ENCODE assay signal across 14 cellular contexts in the genomic region with DNA sequence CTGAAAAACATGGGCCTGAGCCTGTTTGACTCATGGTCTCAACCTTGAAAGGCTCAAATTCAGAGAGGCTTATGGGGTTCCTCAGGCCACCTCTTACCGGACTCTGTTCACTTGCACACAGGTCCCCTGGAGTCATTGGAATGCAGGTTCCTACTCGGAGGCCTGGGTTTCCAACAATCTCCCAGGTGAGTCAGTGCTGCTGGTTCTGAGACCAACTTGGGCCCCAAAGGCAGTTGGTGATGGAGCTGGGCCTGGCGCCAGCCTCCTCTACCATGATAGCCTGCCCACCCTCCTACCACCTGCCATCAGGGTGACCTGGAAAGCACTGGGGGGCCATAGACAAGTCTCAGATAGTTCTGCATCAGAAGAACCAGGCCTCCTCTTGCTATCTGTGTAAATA.
DNase-seq lines count a peak whose midpoint lies in the region; ATAC-seq and TF ChIP-seq lines count a peak whose summit lies in the region.
"Had no signal": no experiment of that assay in that cellular context is flagged by ENCODE, and none has a peak within 500 bp of the region (broad histone marks: within the 10 kb centered on the region; RNA-seq: fewer than 3 reads in every experiment).

No MANE protein-coding gene starts in this region.

- H3K9ac ChIP-seq in liver (ENCODE audit: low read depth in 1 of 2, low read length in 2 of 2): peak overlapping the region in 1 of 2 donors; percentile 78
- H3K9ac ChIP-seq: BLaER1 had no signal

- no peak for TF ChIP-seq RAD21 in liver (IDR thresholded peaks at IDR 0.05)

- DNase-seq in activated effector memory CD4-positive, alpha-beta T cell treated with anti-CD3 and anti-CD28 coated beads, Interleukin-2, amount 50 U/mL, for 16 hours: peak; percentile 44
- DNase-seq in activated effector memory CD4-positive, alpha-beta T cell treated with Interleukin-2 at 50 U/mL for 16 hours: no peak
- DNase-seq in sciatic nerve (ENCODE audit: low spot score) (peak; percentile 36), NCI-H446 treated with DMSO at 0.1 percent for 48 hours (lab: John Stamatoyannopoulos, UW) (no peak), NCI-H2081 treated with DMSO at 0.1 percent for 48 hours (lab: John Stamatoyannopoulos, UW) (no peak)
- DNase-seq in stimulated activated CD8-positive, alpha-beta memory T cell treated with anti-CD3 and anti-CD28 coated beads, Interleukin-4, amount 100 ng/mL, for 48 hours: no peak
- DNase-seq: CD4-positive, alpha-beta memory T cell; DMS153; GDM1; NCI-H1092 treated with DMSO at 0.1 percent for 48 hours; NCI-H2081 had no signal

- peak overlapping the region; percentile 78 to 90 for H3K27ac ChIP-seq in liver (ENCODE audit: low read depth in 1 of 2, low read length in 2 of 2)

- no peak for TF ChIP-seq CTCF in liver (IDR thresholded peaks at IDR 0.05; ENCODE audit: low read depth, low read length, missing input control)

- H3K36me3 ChIP-seq in liver (ENCODE audit: control insufficient read depth in 4 of 4, insufficient read depth in 3 of 4, low read depth in 1 of 4, low read length in 3 of 4): no peaks in the 10 kb centered on the region
- H3K36me3 ChIP-seq: BLaER1 had no signal

- peaks cover 9 to 38% (median 19%) of the 10 kb centered on the region in 4 donors for H3K4me1 ChIP-seq in liver (ENCODE audit: control insufficient read depth in 4 of 4, insufficient read depth in 4 of 4, low read length in 3 of 4)

- 83% methylated on average over 3 of the region's 3 CpGs for WGBS in liver

- H3K27me3 ChIP-seq in liver (ENCODE audit: control insufficient read depth in 4 of 4, insufficient read depth in 4 of 4, low read length in 3 of 4): no peaks in the 10 kb centered on the region
- H3K27me3 ChIP-seq: BLaER1 had no signal

- H3K4me3 ChIP-seq in liver (ENCODE audit: low read depth in 1 of 3, low read length in 3 of 3): no peak overlapping the region
- H3K4me3 ChIP-seq: BLaER1 had no signal

- intact Hi-C loops in sciatic nerve (cut with DNase I): loop anchor here (10.0 kb wide), 1 partner anchor 207 kb away; no protein-coding TSS in a partner anchor

- no peaks in the 10 kb centered on the region for H3K9me3 ChIP-seq in liver (ENCODE audit: control insufficient read depth in 4 of 4, low read length in 3 of 4)

- ATAC-seq in sciatic nerve: no peak
- ATAC-seq: Panc1 had no signal

TF ChIP-seq in liver, 16 proteins besides CTCF, POLR2A, EP300 and RAD21:
- TF ChIP-seq TAF1 (conservative IDR thresholded peaks at IDR 0.05) (no peak), JUND (IDR thresholded peaks at IDR 0.05) (no peak), SP1 (IDR thresholded peaks at IDR 0.05) (no peak), RXRA (IDR thresholded peaks at IDR 0.05) (no peak), EGR1 (IDR thresholded peaks at IDR 0.05; ENCODE audit: low read depth in 2 of 2) (no peak)
TF ChIP-seq in liver: peak in this region for 0.

Comparison
In these comparisons a context has a peak if more than half of its experiments do, and no peak if none do; other contexts are left out.
1. DNase-seq: peak in activated effector memory CD4-positive, alpha-beta T cell treated with anti-CD3 and anti-CD28 coated beads, Interleukin-2, amount 50 U/mL, for 16 hours (single experiment) and sciatic nerve (single experiment); none in activated effector memory CD4-positive, alpha-beta T cell treated with Interleukin-2 at 50 U/mL for 16 hours (single experiment), NCI-H446 treated with DMSO at 0.1 percent for 48 hours (single experiment), stimulated activated CD8-positive, alpha-beta memory T cell treated with anti-CD3 and anti-CD28 coated beads, Interleukin-4, amount 100 ng/mL, for 48 hours (single experiment) and NCI-H2081 treated with DMSO at 0.1 percent for 48 hours (single experiment).